8 cellular contexts compared by ENCODE assay signal in the genomic region with DNA sequence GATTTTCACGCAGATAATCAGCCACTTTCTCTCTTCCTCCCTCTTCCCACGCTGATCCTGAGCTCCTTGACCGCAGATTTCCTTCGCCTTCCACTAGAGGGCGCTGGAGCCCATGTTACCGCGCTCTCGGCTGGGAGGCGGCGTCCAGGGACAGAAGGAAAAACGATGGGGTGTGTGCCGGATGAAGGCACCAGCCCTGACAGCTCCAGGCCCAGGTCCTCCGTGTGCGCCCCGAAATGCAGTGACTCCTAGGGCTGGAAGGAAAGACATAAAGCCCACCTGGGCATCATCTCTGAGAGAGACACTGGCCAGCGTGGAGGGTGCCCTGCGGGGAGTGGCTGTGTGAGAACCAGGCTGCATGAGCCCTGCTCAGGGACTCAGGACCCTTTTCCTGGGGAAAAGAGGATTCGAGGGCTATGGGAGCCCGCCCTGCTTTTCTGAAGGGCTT. TPM values are rescaled to one million over a fixed set of nuclear protein-coding genes. Genes with fewer than 3 reads are reported as not detected.
DNase-seq lines count a peak whose midpoint lies in the region; ATAC-seq and TF ChIP-seq lines count a peak whose summit lies in the region.

No MANE protein-coding gene starts in this region.

- peaks cover 12% of the 10 kb centered on the region for H3K27me3 Mint-ChIP-seq in activated CD8-positive, alpha-beta T cell treated with anti-CD3 and anti-CD28 coated beads for 36 hours
- peaks cover 48% of the 10 kb centered on the region for H3K27me3 Mint-ChIP-seq in stimulated activated naive CD8-positive, alpha-beta T cell treated with anti-CD3 and anti-CD28 coated beads, Interleukin-15, amount 100 ng/mL, for 72 hours

- DNase-seq in A673 (ENCODE audit: low spot score) = peak; percentile 85
- peak; percentile 60 for DNase-seq in NCI-H526 treated with DMSO at 0.1 percent for 48 hours (lab: John Stamatoyannopoulos, UW)
- peak; percentile 49 for DNase-seq in activated CD8-positive, alpha-beta T cell treated with anti-CD3 and anti-CD28 coated beads for 36 hours
- DNase-seq in myocyte (ENCODE audit: low read depth) = peak; percentile 77
- peak; percentile 33 to 37 for DNase-seq in stimulated activated naive CD8-positive, alpha-beta T cell treated with anti-CD3 and anti-CD28 coated beads, Interleukin-15, amount 100 ng/mL, for 72 hours

- intact Hi-C loops in A673 (cut with micrococcal nuclease; ENCODE audit: unreplicated experiment) = loop anchor here (2.0 to 10.0 kb wide), 2 partner anchors 253 to 309 kb away; no protein-coding TSS in a partner anchor
- intact Hi-C loops in activated CD8-positive, alpha-beta T cell treated with anti-CD3 and anti-CD28 coated beads for 36 hours (cut with micrococcal nuclease) = no loop called here

- no peak overlapping the region for H3K27ac Mint-ChIP-seq in activated CD8-positive, alpha-beta T cell treated with anti-CD3 and anti-CD28 coated beads for 36 hours
- H3K27ac Mint-ChIP-seq in stimulated activated naive CD8-positive, alpha-beta T cell treated with anti-CD3 and anti-CD28 coated beads, Interleukin-15, amount 100 ng/mL, for 72 hours = no peak overlapping the region

- H3K36me3 Mint-ChIP-seq in activated CD8-positive, alpha-beta T cell treated with anti-CD3 and anti-CD28 coated beads for 36 hours (ENCODE audit: low read depth) = no peaks in the 10 kb centered on the region

- no peaks in the 10 kb centered on the region for H3K9me3 ChIP-seq in A673 (ENCODE audit: low read depth, low read length, poor library complexity, severe bottlenecking)

- peak; percentile 95 for TF ChIP-seq CTCF in A673 (conservative IDR thresholded peaks at IDR 0.05; ENCODE audit: low read depth, low read length)
- TF ChIP-seq CTCF in activated CD8-positive, alpha-beta T cell treated with anti-CD3 and anti-CD28 coated beads for 36 hours (IDR thresholded peaks at IDR 0.05) = peak; percentile 94

- peaks cover 3% of the 10 kb centered on the region for H3K4me1 Mint-ChIP-seq in activated CD8-positive, alpha-beta T cell treated with anti-CD3 and anti-CD28 coated beads for 36 hours (ENCODE audit: low read depth)
- peaks cover 6% of the 10 kb centered on the region for H3K4me1 Mint-ChIP-seq in stimulated activated naive CD8-positive, alpha-beta T cell treated with anti-CD3 and anti-CD28 coated beads, Interleukin-15, amount 100 ng/mL, for 72 hours

- BruUV-seq in A673 (replicated peaks; lab: Mats Ljungman, UMichigan) = no TSS peak

- no peak overlapping the region for H3K4me3 ChIP-seq in A673 (ENCODE audit: low read depth, low read length, poor library complexity, severe bottlenecking)

- POLR2A ChIA-PET in A673 (lab: Charles Lee; ENCODE audit: low non-redundant PET) = no interaction called here
- POLR2A ChIA-PET in activated CD8-positive, alpha-beta T cell treated with anti-CD3 and anti-CD28 coated beads for 36 hours (lab: Charles Lee) = no interaction called here

- H3K9me3 Mint-ChIP-seq in activated CD8-positive, alpha-beta T cell treated with anti-CD3 and anti-CD28 coated beads for 36 hours = no peaks in the 10 kb centered on the region
- no peaks in the 10 kb centered on the region for H3K9me3 Mint-ChIP-seq in stimulated activated naive CD8-positive, alpha-beta T cell treated with anti-CD3 and anti-CD28 coated beads, Interleukin-15, amount 100 ng/mL, for 72 hours

- peak; percentile 78 for ATAC-seq in GM18502 (IDR thresholded peaks at IDR 0.05; ENCODE audit: poor library complexity, unreplicated experiment)
- ATAC-seq in HG03439 (IDR thresholded peaks at IDR 0.05; ENCODE audit: unreplicated experiment) = peak; percentile 63
- peak; percentile 56 for ATAC-seq in activated CD8-positive, alpha-beta T cell treated with anti-CD3 and anti-CD28 coated beads for 36 hours
- peak; percentile 78 for ATAC-seq in esophagus mucosa
- ATAC-seq in stimulated activated naive CD8-positive, alpha-beta T cell treated with anti-CD3 and anti-CD28 coated beads, Interleukin-15, amount 100 ng/mL, for 72 hours = peak; percentile 51

- no peaks in the 10 kb centered on the region for H3K36me3 ChIP-seq in A673 (ENCODE audit: insufficient read depth, low read length, poor library complexity, severe bottlenecking)

- H3K4me1 ChIP-seq in A673 (ENCODE audit: insufficient read depth, low read length, poor library complexity, severe bottlenecking) = no peaks in the 10 kb centered on the region

- H3K27ac ChIP-seq in A673 (ENCODE audit: low read depth, low read length, poor library complexity, severe bottlenecking) = no peak overlapping the region

- no peak overlapping the region for H3K4me3 Mint-ChIP-seq in activated CD8-positive, alpha-beta T cell treated with anti-CD3 and anti-CD28 coated beads for 36 hours
- H3K4me3 Mint-ChIP-seq in stimulated activated naive CD8-positive, alpha-beta T cell treated with anti-CD3 and anti-CD28 coated beads, Interleukin-15, amount 100 ng/mL, for 72 hours = peak overlapping the region in 1 of 2 donors; percentile 60

- CTCF ChIA-PET in A673 (lab: Charles Lee) = interaction anchor here (0.5 to 1.1 kb wide), 11 partner anchors 9 to 1881 kb away, joined by 3 to 8 read pairs (median 3); no protein-coding TSS in a partner anchor
- CTCF ChIA-PET in activated CD8-positive, alpha-beta T cell treated with anti-CD3 and anti-CD28 coated beads for 36 hours (lab: Charles Lee) = interaction anchor here (0.6 to 3.0 kb wide), 31 partner anchors 8 to 1074 kb away, joined by 3 to 17 read pairs (median 4); a partner anchor contains a TSS

- H3K27me3 ChIP-seq in A673 (replicated peaks; ENCODE audit: insufficient read depth, low read depth, low read length, poor library complexity) = peaks cover 25% of the 10 kb centered on the region

RNA-seq across cellular contexts. Expression of a gene that starts 44.9 kb away (rescaled TPM):
- total RNA-seq in A673 (2021) (1.8 and 1.9 TPM in 2 replicates), esophagus mucosa (8.8 TPM), myocyte (20.8 and 21.6 TPM in 2 replicates)
- total RNA-seq in activated CD8-positive, alpha-beta T cell treated with anti-CD3 and anti-CD28 coated beads for 36 hours = 1 to 10 TPM in 1 of 2 experiments, under 1 TPM in 1; 0.83 to 1.4 TPM
- polyA plus RNA-seq in myocyte (2012) = 6.1 TPM

Comparison
In these comparisons a context has a peak if more than half of its experiments do, and no peak if none do; other contexts are left out.
1. DNase-seq: peak in every context shown above with its lines; median percentile 85 in A673; 77 in myocyte; 60 in NCI-H526 treated with DMSO at 0.1 percent for 48 hours; 49 in activated CD8-positive, alpha-beta T cell treated with anti-CD3 and anti-CD28 coated beads for 36 hours; 35 in stimulated activated naive CD8-positive, alpha-beta T cell treated with anti-CD3 and anti-CD28 coated beads, Interleukin-15, amount 100 ng/mL, for 72 hours.